ENCODE assay signal across 17 cellular contexts in genomic region chr6:148465654-148466053, GRCh38.
DNase-seq lines count a peak whose midpoint lies in the region; ATAC-seq and TF ChIP-seq lines count a peak whose summit lies in the region.
"Had no signal": no experiment of that assay in that cellular context is flagged by ENCODE, and none has a peak within 500 bp of the region (broad histone marks: within the 10 kb centered on the region; RNA-seq: fewer than 3 reads in every experiment).

No MANE protein-coding gene starts in this region.

- ATAC-seq in left lung = peak; percentile 39
- no peak for ATAC-seq in activated T-cell treated with anti-CD3 and anti-CD28 coated beads, Interleukin-2, amount 50 U/mL, for 4 hours
- ATAC-seq: K562; natural killer cell treated with Interleukin-12 subunit alpha and Interleukin-12 subunit beta and Interleukin-15 and Interleukin-18, amount 100 ng/mL, for 72 hours had no signal

- H3K9me3 ChIP-seq in Karpas-422 (ENCODE audit: low read length) (no peaks in the 10 kb centered on the region), left lung (no peaks in the 10 kb centered on the region)

- peak; percentile 42 for DNase-seq in Karpas-422
- DNase-seq in chondrocyte (ENCODE audit: low spot score) = no peak
- no peak for DNase-seq in left lung
- no peak for DNase-seq in CD1c-positive myeloid dendritic cell (ENCODE audit: extremely low spot score)
- no peak for DNase-seq in DMS153 treated with DMSO at 0.1 percent for 48 hours (lab: John Stamatoyannopoulos, UW; ENCODE audit: unreplicated experiment)
- no peak for DNase-seq in activated T-cell treated with anti-CD3 and anti-CD28 coated beads, Interleukin-2, amount 50 U/mL, for 4 hours
- no peak for DNase-seq in NCI-H748 treated with DMSO at 0.1 percent for 48 hours (lab: John Stamatoyannopoulos, UW)
- DNase-seq: activated CD4-positive, alpha-beta T cell treated with anti-CD3 and anti-CD28 coated beads, Interleukin-2, amount 10 ng/mL, durations not matched to agents 24 days and 14 days; AML-193; DMS153; erythroblast; NCI-H187; NCI-H524 treated with DMSO at 0.1 percent for 48 hours; stimulated activated naive CD4-positive, alpha-beta T cell treated with Interleukin-2 at 50 U/mL for 16 hours had no signal

- peaks cover 12% of the 10 kb centered on the region for H3K4me1 ChIP-seq in Karpas-422 (ENCODE audit: low read length)
- peaks cover 11 to 39% of the 10 kb centered on the region in 2 donors for H3K4me1 ChIP-seq in left lung

- H3K27ac ChIP-seq in Karpas-422 (ENCODE audit: low read length) (no peak overlapping the region), left lung (no peak overlapping the region), temporal lobe (ENCODE audit: low read depth, low read length) (peak overlapping the region; percentile 79)

- TF ChIP-seq CTCF in chondrocyte (IDR thresholded peaks at IDR 0.05) (no peak), left lung (IDR thresholded peaks at IDR 0.05) (no peak)

- no peaks in the 10 kb centered on the region for H3K9me3 Mint-ChIP-seq in chondrocyte (ENCODE audit: low read depth)
- H3K9me3 Mint-ChIP-seq in activated T-cell treated with anti-CD3 and anti-CD28 coated beads, Interleukin-2, amount 50 U/mL, for 4 hours = no peaks in the 10 kb centered on the region
- H3K9me3 Mint-ChIP-seq: activated CD4-positive, alpha-beta T cell treated with anti-CD3 and anti-CD28 coated beads, Interleukin-2, amount 10 ng/mL, durations not matched to agents 24 days and 14 days; natural killer cell treated with Interleukin-12 subunit alpha and Interleukin-12 subunit beta and Interleukin-15 and Interleukin-18, amount 100 ng/mL, for 72 hours had no signal

- no peaks in the 10 kb centered on the region for H3K36me3 ChIP-seq in Karpas-422 (ENCODE audit: insufficient read depth, low read length)
- no peaks in the 10 kb centered on the region for H3K36me3 ChIP-seq in left lung

- H3K27me3 Mint-ChIP-seq in chondrocyte (ENCODE audit: low read depth) = no peaks in the 10 kb centered on the region
- H3K27me3 Mint-ChIP-seq in activated T-cell treated with anti-CD3 and anti-CD28 coated beads, Interleukin-2, amount 50 U/mL, for 4 hours (ENCODE audit: low read depth) = peaks cover 15% of the 10 kb centered on the region

- H4K20me1 ChIP-seq in Karpas-422 (ENCODE audit: insufficient read depth, low read depth, low read length) = no peaks in the 10 kb centered on the region

- H3K4me3 ChIP-seq in Karpas-422 (ENCODE audit: low read length) (no peak overlapping the region), left lung (no peak overlapping the region)
- H3K4me3 ChIP-seq: K562 had no signal

- H3K9me2 ChIP-seq in Karpas-422 (replicated peaks; ENCODE audit: insufficient read depth, low read length) = no peaks in the 10 kb centered on the region

- intact Hi-C loops in left lung (cut with DNase I) = no loop called here

- H3K4me2 ChIP-seq in Karpas-422 (ENCODE audit: low read depth, low read length, poor library complexity, severe bottlenecking) = no peak overlapping the region

- no peak overlapping the region for H3K9ac ChIP-seq in Karpas-422 (ENCODE audit: low read length)

- no peaks in the 10 kb centered on the region for H3K79me2 ChIP-seq in Karpas-422 (ENCODE audit: low read length)

- no peak overlapping the region for H2AFZ ChIP-seq in Karpas-422 (ENCODE audit: low read length)

- no peaks in the 10 kb centered on the region for H3K27me3 ChIP-seq in Karpas-422 (ENCODE audit: low read length)
- no peaks in the 10 kb centered on the region for H3K27me3 ChIP-seq in left lung

- no peak overlapping the region for H3K4me3 Mint-ChIP-seq in chondrocyte (ENCODE audit: unreplicated experiment)
- H3K4me3 Mint-ChIP-seq in activated T-cell treated with anti-CD3 and anti-CD28 coated beads, Interleukin-2, amount 50 U/mL, for 4 hours = no peak overlapping the region
- H3K4me3 Mint-ChIP-seq: activated CD4-positive, alpha-beta T cell treated with anti-CD3 and anti-CD28 coated beads, Interleukin-2, amount 10 ng/mL, durations not matched to agents 24 days and 14 days; natural killer cell treated with Interleukin-12 subunit alpha and Interleukin-12 subunit beta and Interleukin-15 and Interleukin-18, amount 100 ng/mL, for 72 hours had no signal

- peak overlapping the region; percentile 89 for H3K27ac Mint-ChIP-seq in chondrocyte (ENCODE audit: unreplicated experiment)
- H3K27ac Mint-ChIP-seq: activated CD4-positive, alpha-beta T cell treated with anti-CD3 and anti-CD28 coated beads, Interleukin-2, amount 10 ng/mL, durations not matched to agents 24 days and 14 days; natural killer cell treated with Interleukin-12 subunit alpha and Interleukin-12 subunit beta and Interleukin-15 and Interleukin-18, amount 100 ng/mL, for 72 hours had no signal

- peaks cover 77% of the 10 kb centered on the region for H3K4me1 Mint-ChIP-seq in chondrocyte (ENCODE audit: low read depth)
- peaks cover 2% of the 10 kb centered on the region for H3K4me1 Mint-ChIP-seq in activated T-cell treated with anti-CD3 and anti-CD28 coated beads, Interleukin-2, amount 50 U/mL, for 4 hours (ENCODE audit: low read depth)

- no peaks in the 10 kb centered on the region for H3K36me3 Mint-ChIP-seq in chondrocyte (ENCODE audit: low read depth)
- H3K36me3 Mint-ChIP-seq in activated T-cell treated with anti-CD3 and anti-CD28 coated beads, Interleukin-2, amount 50 U/mL, for 4 hours (ENCODE audit: insufficient read depth) = no peaks in the 10 kb centered on the region
- H3K36me3 Mint-ChIP-seq: natural killer cell treated with Interleukin-12 subunit alpha and Interleukin-12 subunit beta and Interleukin-15 and Interleukin-18, amount 100 ng/mL, for 72 hours had no signal
